ENCODE assay signal across 1 cellular context in the genomic region with DNA sequence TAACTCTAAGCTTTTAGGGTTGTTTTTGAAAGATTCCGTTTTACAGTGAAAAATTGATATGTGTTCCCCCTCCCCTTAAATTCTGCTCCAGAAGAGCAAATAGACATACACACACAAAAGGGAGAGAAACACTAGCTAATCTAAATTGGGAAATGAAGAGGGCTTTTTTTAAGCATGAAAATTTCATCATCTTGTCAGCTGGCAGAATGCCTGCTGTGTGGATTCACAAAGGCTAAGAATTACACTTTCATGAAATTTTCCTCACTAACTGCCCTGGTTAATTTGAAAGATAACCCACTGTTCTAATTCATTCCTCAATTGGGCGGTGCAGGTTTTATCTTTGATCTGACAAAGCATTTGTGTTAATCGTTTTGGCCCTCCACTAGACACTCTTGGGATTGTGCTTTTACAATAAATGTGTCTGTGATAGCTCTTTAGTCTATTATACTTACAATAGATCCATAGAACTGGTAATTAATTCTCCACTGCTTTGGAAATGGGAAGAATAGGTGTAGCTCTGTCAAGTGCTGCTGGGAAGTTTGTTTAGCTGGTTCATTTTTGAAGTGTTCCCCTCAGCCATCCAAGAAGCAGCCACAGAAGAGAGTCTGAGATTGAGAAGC.
TF ChIP-seq lines count a peak whose summit lies in the region.

No MANE protein-coding gene starts in this region.

TF ChIP-seq in H1, 55 proteins besides CTCF, POLR2A, EP300 and RAD21:
- TF ChIP-seq ZNF274 (IDR thresholded peaks at IDR 0.05; ENCODE audit: borderline replicate concordance, extremely low read depth, low read length) (no peak), CBX5 (IDR thresholded peaks at IDR 0.05; ENCODE audit: low read depth, low read length) (no peak), SRF (IDR thresholded peaks at IDR 0.05; ENCODE audit: low read depth, low read length) (no peak), EGR1 (IDR thresholded peaks at IDR 0.05; ENCODE audit: borderline replicate concordance, low read depth, low read length) (no peak), SP4 (IDR thresholded peaks at IDR 0.05; ENCODE audit: low read length) (no peak), KDM4A (IDR thresholded peaks at IDR 0.05; ENCODE audit: low read depth, low read length, severe bottlenecking) (no peak), BCL11A (IDR thresholded peaks at IDR 0.05; ENCODE audit: low read depth in 2 of 2, low read length in 2 of 2) (no peak), YY1 (IDR thresholded peaks at IDR 0.05; ENCODE audit: low read depth, low read length) (no peak), SUZ12 (IDR thresholded peaks at IDR 0.05; ENCODE audit: low read length) (no peak), KDM1A (IDR thresholded peaks at IDR 0.05; ENCODE audit: borderline replicate concordance, low read length) (no peak), CHD1 (IDR thresholded peaks at IDR 0.05; ENCODE audit: low read depth, low read length) (no peak), GABPA (IDR thresholded peaks at IDR 0.05; ENCODE audit: borderline replicate concordance, insufficient read depth, low read length) (no peak), TEAD4 (IDR thresholded peaks at IDR 0.05; ENCODE audit: low read depth, low read length) (no peak), RFX5 (IDR thresholded peaks at IDR 0.05; ENCODE audit: borderline replicate concordance, low read depth, low read length) (no peak)
- TF ChIP-seq, protein P1, sequence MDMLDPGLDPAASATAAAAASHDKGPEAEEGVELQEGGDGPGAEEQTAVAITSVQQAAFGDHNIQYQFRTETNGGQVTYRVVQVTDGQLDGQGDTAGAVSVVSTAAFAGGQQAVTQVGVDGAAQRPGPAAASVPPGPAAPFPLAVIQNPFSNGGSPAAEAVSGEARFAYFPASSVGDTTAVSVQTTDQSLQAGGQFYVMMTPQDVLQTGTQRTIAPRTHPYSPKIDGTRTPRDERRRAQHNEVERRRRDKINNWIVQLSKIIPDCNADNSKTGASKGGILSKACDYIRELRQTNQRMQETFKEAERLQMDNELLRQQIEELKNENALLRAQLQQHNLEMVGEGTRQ (IDR thresholded peaks at IDR 0.05; ENCODE audit: low read length), result no peak
